ENCODE assay signal across 12 cellular contexts in genomic region chr7:118836933-118837332, GRCh38.
A peak's percentile ranks its signal among the peaks of the same experiment; 100 is the strongest.
DNase-seq lines count a peak whose midpoint lies in the region; ATAC-seq lines count a peak whose summit lies in the region.
"Had no signal": no experiment of that assay in that cellular context is flagged by ENCODE, and none has a peak within 500 bp of the region (broad histone marks: within the 10 kb centered on the region; RNA-seq: fewer than 3 reads in every experiment).

No MANE protein-coding gene starts in this region.

- peak; percentile 98 for ATAC-seq in GM18517 (IDR thresholded peaks at IDR 0.05; ENCODE audit: unreplicated experiment)
- ATAC-seq in GM19468 (IDR thresholded peaks at IDR 0.05; ENCODE audit: extremely low read depth, unreplicated experiment): peak; percentile 96
- ATAC-seq in HG02943 (IDR thresholded peaks at IDR 0.05; ENCODE audit: low read depth, unreplicated experiment): peak; percentile 98
- ATAC-seq in HG03571 (IDR thresholded peaks at IDR 0.05; ENCODE audit: unreplicated experiment): peak; percentile 99
- ATAC-seq in left colon: no peak
- ATAC-seq: PC-3 had no signal

- no peak for DNase-seq in DMS53 treated with DMSO at 0.1 percent for 48 hours (lab: John Stamatoyannopoulos, UW; ENCODE audit: unreplicated experiment)
- DNase-seq in NCI-H1105 treated with DMSO at 0.1 percent for 48 hours (lab: John Stamatoyannopoulos, UW): no peak
- DNase-seq in left colon: no peak
- DNase-seq in NCI-H345 treated with DMSO at 0.1 percent for 48 hours (lab: John Stamatoyannopoulos, UW; ENCODE audit: unreplicated experiment): no peak
- DNase-seq: activated T-cell treated with anti-CD3 and anti-CD28 coated beads, Interleukin-2, amount 50 U/mL, for 4 hours; NCI-H1417; PC-3; T1000 had no signal

- intact Hi-C loops in left colon (cut with DNase I, micrococcal nuclease): no loop called here
